In genomic region chr16:704552-705380, GRCh38 we compare ENCODE assay signal across 12 cellular contexts. TPM values are rescaled to one million over a fixed set of nuclear protein-coding genes. Genes with fewer than 3 reads are reported as not detected.
DNase-seq lines count a peak whose midpoint lies in the region; ATAC-seq, FAIRE-seq and TF ChIP-seq lines count a peak whose summit lies in the region.
"Had no signal": no experiment of that assay in that cellular context is flagged by ENCODE, and none has a peak within 500 bp of the region (broad histone marks: within the 10 kb centered on the region; RNA-seq: fewer than 3 reads in every experiment).

No MANE protein-coding gene starts in this region.

- H3K36me3 ChIP-seq in HepG2 (replicated peaks in 1 of 2; ENCODE audit: control insufficient read depth in 1 of 2, insufficient read depth in 2 of 2, low read length in 2 of 2) (no peaks in the 10 kb centered on the region), right lobe of liver (no peaks in the 10 kb centered on the region)
- H3K36me3 ChIP-seq: SJSA1 had no signal

- H3K4me1 ChIP-seq in HepG2 (ENCODE audit: insufficient read depth, low read length) (no peaks in the 10 kb centered on the region), right lobe of liver (no peaks in the 10 kb centered on the region)

- TF ChIP-seq POLR2A in HepG2 (IDR thresholded peaks at IDR 0.05; ENCODE audit: insufficient read depth in 1 of 2, low read depth in 2 of 2, low read length in 2 of 2) (no peak), right lobe of liver (IDR thresholded peaks at IDR 0.05) (no peak)

- H3K4me1 Mint-ChIP-seq in type B pancreatic cell (ENCODE audit: unreplicated experiment) = no peaks in the 10 kb centered on the region
- H3K4me1 Mint-ChIP-seq: nephron progenitor cell had no signal

- H4K20me1 ChIP-seq in HepG2 (ENCODE audit: insufficient read depth, low read length) = peaks cover 3% of the 10 kb centered on the region; the same call in 1 of the 2 replicates

- H2AFZ ChIP-seq in HepG2 (ENCODE audit: low read length) = no peak overlapping the region

- TF ChIP-seq EP300 in HepG2 (IDR thresholded peaks at IDR 0.05; ENCODE audit: low read depth in 2 of 2, low read length in 2 of 2) (no peak), HepG2 (CRISPR knock-in tag; IDR thresholded peaks at IDR 0.05; ENCODE audit: borderline replicate concordance) (no peak)

- H3K36me3 Mint-ChIP-seq in type B pancreatic cell = no peaks in the 10 kb centered on the region

- intact Hi-C loops in HepG2 (cut with micrococcal nuclease; ENCODE audit: unreplicated experiment) = no loop called here
- intact Hi-C loops in right lobe of liver (cut with DNase I) = loop anchor here in 1 of 2 donors (5.0 kb wide), 1 partner anchor 78 kb away; no protein-coding TSS in a partner anchor
- intact Hi-C loops in posterior cingulate gyrus (cut with DNase I) = no loop called here

- POLR2A ChIA-PET in HepG2 (lab: Yijun Ruan, JAX) = no interaction called here

- peak overlapping the region; percentile 62 for H3K4me3 Mint-ChIP-seq in type B pancreatic cell
- H3K4me3 Mint-ChIP-seq: activated CD4-positive, alpha-beta T cell treated with anti-CD3 and anti-CD28 coated beads, Interleukin-2, amount 10 ng/mL, durations not matched to agents 7 days and 5 days; nephron progenitor cell had no signal

- no peak overlapping the region for H3K4me2 ChIP-seq in HepG2 (ENCODE audit: low read depth, low read length)
- H3K4me2 ChIP-seq: KMS-11 had no signal

- H3K4me3 ChIP-seq in HepG2 (replicated peaks in 1 of 3; ENCODE audit: insufficient read depth in 1 of 3, low read depth in 2 of 3, low read length in 3 of 3) = no peak overlapping the region
- H3K4me3 ChIP-seq in right lobe of liver = no peak overlapping the region
- H3K4me3 ChIP-seq: SJSA1 had no signal

- no peak for FAIRE-seq in HepG2 (lab: Jason Lieb, UNC)

- no peak for TF ChIP-seq RAD21 in HepG2 (CRISPR knock-in tag; IDR thresholded peaks at IDR 0.05)

- CTCF ChIA-PET in HepG2 (lab: Yijun Ruan, JAX; ENCODE audit: low intra/inter-chr PET ratio, low total read pairs) = no interaction called here

- BruUV-seq in HepG2 (replicated peaks; lab: Mats Ljungman, UMichigan) = no TSS peak

- peak; percentile 9; the same call in 2 of the 3 replicates for ATAC-seq in HepG2
- no peak for ATAC-seq in right lobe of liver

- no peaks in the 10 kb centered on the region for H3K79me2 ChIP-seq in HepG2 (ENCODE audit: insufficient read depth, low read length)

- no peak overlapping the region for H3K27ac ChIP-seq in HepG2 (ENCODE audit: extremely low read length, insufficient read depth, low read length)
- H3K27ac ChIP-seq in right lobe of liver = no peak overlapping the region
- H3K27ac ChIP-seq: KMS-11, SJSA1 had no signal

- H3K9me3 ChIP-seq in HepG2 (ENCODE audit: low read length) (no peaks in the 10 kb centered on the region), right lobe of liver (no peaks in the 10 kb centered on the region)
- H3K9me3 ChIP-seq: SJSA1 had no signal

- H3K9me3 Mint-ChIP-seq in type B pancreatic cell = no peaks in the 10 kb centered on the region
- H3K9me3 Mint-ChIP-seq: activated CD4-positive, alpha-beta T cell treated with anti-CD3 and anti-CD28 coated beads, Interleukin-2, amount 10 ng/mL, durations not matched to agents 7 days and 5 days; nephron progenitor cell had no signal

- no peak overlapping the region for H3K27ac Mint-ChIP-seq in type B pancreatic cell
- H3K27ac Mint-ChIP-seq: activated CD4-positive, alpha-beta T cell treated with anti-CD3 and anti-CD28 coated beads, Interleukin-2, amount 10 ng/mL, durations not matched to agents 7 days and 5 days; nephron progenitor cell had no signal

- peaks cover 32 to 84% of the 10 kb centered on the region in 2 experiments for H3K27me3 ChIP-seq in HepG2 (ENCODE audit: control insufficient read depth in 1 of 2, insufficient read depth in 2 of 2, low read length in 2 of 2)
- peaks cover 8 to 13% of the 10 kb centered on the region in 2 donors for H3K27me3 ChIP-seq in right lobe of liver

- DNase-seq in HepG2 (ENCODE audit: low spot score) (no peak), right lobe of liver (no peak), cerebellar cortex (ENCODE audit: low spot score) (peak; percentile 77), type B pancreatic cell (ENCODE audit: extremely low spot score, unreplicated experiment) (no peak), posterior cingulate gyrus (no peak)
- no peak for DNase-seq in central memory CD4-positive, alpha-beta T cell
- DNase-seq: activated CD4-positive, alpha-beta T cell treated with anti-CD3 and anti-CD28 coated beads, Interleukin-2, amount 10 ng/mL, durations not matched to agents 7 days and 5 days; activated gamma-delta T cell treated with Interleukin-2 at 50 U/mL for 16 hours; stimulated activated naive CD4-positive, alpha-beta T cell treated with Interleukin-2 at 50 U/mL for 16 hours had no signal

- WGBS in HepG2 (ENCODE audit: low lambda C conversion rate) = 4% methylated on average over 10 of the region's 50 CpGs
- 18% methylated on average over 10 of the region's 50 CpGs for WGBS in right lobe of liver (ENCODE audit: insufficient coverage, low coverage, low lambda C conversion rate, missing lambda C conversion rate)

- in situ Hi-C loops in HepG2 (cut with HindIII; ENCODE audit: extremely low pct_ligation_motif_present, low pct_unique_long_range_greater_than_20kb) = no loop called here

- H3K9ac ChIP-seq in HepG2 (ENCODE audit: insufficient read depth, low read depth, low read length) = no peak overlapping the region
- H3K9ac ChIP-seq: KMS-11 had no signal

- TF ChIP-seq CTCF in HepG2 (CRISPR knock-in tag; IDR thresholded peaks at IDR 0.05) (no peak), right lobe of liver (IDR thresholded peaks at IDR 0.05) (no peak), type B pancreatic cell (conservative IDR thresholded peaks at IDR 0.05) (no peak)

- H3K27me3 Mint-ChIP-seq in type B pancreatic cell = peaks cover 74% of the 10 kb centered on the region

RNA-seq across cellular contexts. Expression of gene FBXL16, which starts 0.8 kb away (rescaled TPM):
- 0.20 and 0.22 TPM in 2 replicates for total RNA-seq in HepG2 (2016; rRNA removed; fragmentation: Illumina TruSeq; extraction: Trizol)
- total RNA-seq in HepG2 (2016; cell fraction: cytosol; rRNA removed; fragmentation: Illumina TruSeq; extraction: Trizol; ENCODE audit: low read depth) = 0.10 TPM in 1 of 2 replicates, not detected in the other
- total RNA-seq in HepG2 (2016; cell fraction: insoluble cytoplasmic fraction; rRNA removed; fragmentation: Illumina TruSeq; extraction: Trizol) = 0.19 TPM in 1 of 2 replicates, not detected in the other
- total RNA-seq in HepG2 (2016; cell fraction: membrane; rRNA removed; fragmentation: Illumina TruSeq; extraction: Trizol) = 0.10 and 0.22 TPM in 2 replicates
- 0.19 TPM in 1 of 2 replicates, not detected in the other for total RNA-seq in HepG2 (2016; cell fraction: nucleus; rRNA removed; fragmentation: Illumina TruSeq; extraction: Trizol)
- 2.0 and 2.2 TPM in 2 replicates for polyA plus RNA-seq in HepG2 (2011; rRNA removed)
- polyA plus RNA-seq in HepG2 (2011; cell fraction: cytosol; rRNA removed) = 1.6 and 3.1 TPM in 2 replicates
- polyA plus RNA-seq in HepG2 (2011; cell fraction: nucleus; rRNA removed) = 4.4 and 5.3 TPM in 2 replicates
- polyA plus RNA-seq in HepG2 (2012) = 2.8 and 5.8 TPM in 2 replicates
- polyA plus RNA-seq in HepG2 (2016; cell fraction: cytosol; fragmentation: Illumina TruSeq; extraction: Trizol; ENCODE audit: low read depth) = 0.14 and 2.9 TPM in 2 replicates
- polyA plus RNA-seq in HepG2 (2016; cell fraction: insoluble cytoplasmic fraction; fragmentation: Illumina TruSeq; extraction: Trizol; ENCODE audit: low read depth) = 0.45 and 0.64 TPM in 2 replicates
- 0.38 and 0.42 TPM in 2 replicates for polyA plus RNA-seq in HepG2 (2016; cell fraction: membrane; fragmentation: Illumina TruSeq; extraction: Trizol; ENCODE audit: low read depth)
- polyA plus RNA-seq in HepG2 (2016; cell fraction: nucleus; fragmentation: Illumina TruSeq; extraction: Trizol; ENCODE audit: insufficient read depth, low read depth) = 0.35 and 0.36 TPM in 2 replicates
- polyA minus RNA-seq in HepG2 (2011; rRNA and poly(A)+ RNA removed; ENCODE audit: low replicate concordance) = 4.1 and 8.8 TPM in 2 replicates
- 1.8 and 2.7 TPM in 2 replicates for polyA minus RNA-seq in HepG2 (2011; cell fraction: cytosol; rRNA and poly(A)+ RNA removed)
- 0.52 and 0.99 TPM in 2 replicates for polyA minus RNA-seq in HepG2 (2011; cell fraction: nucleus; rRNA and poly(A)+ RNA removed)
- total RNA-seq in right lobe of liver = 1 to 10 TPM in 2 of 6 experiments, under 1 TPM in 1, not detected in 3; 0.05 to 2.3 (median 1.7) TPM
- 3.9 and 4.3 TPM in 2 replicates for total RNA-seq in type B pancreatic cell (ENCODE audit: low replicate concordance)
- total RNA-seq: SJSA1 had no signal

RNA-seq across cellular contexts. Expression of gene METRN, which starts 10.2 kb away (rescaled TPM):
- 27.3 and 46.1 TPM in 2 replicates for total RNA-seq in HepG2 (2016; rRNA removed; fragmentation: Illumina TruSeq; extraction: Trizol)
- total RNA-seq in HepG2 (2016; cell fraction: cytosol; rRNA removed; fragmentation: Illumina TruSeq; extraction: Trizol; ENCODE audit: low read depth) = 309 and 313 TPM in 2 replicates
- 32.7 and 50.4 TPM in 2 replicates for total RNA-seq in HepG2 (2016; cell fraction: insoluble cytoplasmic fraction; rRNA removed; fragmentation: Illumina TruSeq; extraction: Trizol)
- 215 and 243 TPM in 2 replicates for total RNA-seq in HepG2 (2016; cell fraction: membrane; rRNA removed; fragmentation: Illumina TruSeq; extraction: Trizol)
- total RNA-seq in HepG2 (2016; cell fraction: nucleus; rRNA removed; fragmentation: Illumina TruSeq; extraction: Trizol) = 17.9 and 18.8 TPM in 2 replicates
- polyA plus RNA-seq in HepG2 (2011; rRNA removed) = 25.5 and 34.0 TPM in 2 replicates
- 9.2 and 47.6 TPM in 2 replicates for polyA plus RNA-seq in HepG2 (2011; cell fraction: cytosol; rRNA removed)
- polyA plus RNA-seq in HepG2 (2011; cell fraction: nucleus; rRNA removed) = 25.3 and 25.6 TPM in 2 replicates
- polyA plus RNA-seq in HepG2 (2012) = 6.0 and 9.7 TPM in 2 replicates
- 285 and 311 TPM in 2 replicates for polyA plus RNA-seq in HepG2 (2016; cell fraction: cytosol; fragmentation: Illumina TruSeq; extraction: Trizol; ENCODE audit: low read depth)
- polyA plus RNA-seq in HepG2 (2016; cell fraction: insoluble cytoplasmic fraction; fragmentation: Illumina TruSeq; extraction: Trizol; ENCODE audit: low read depth) = 25.1 and 30.0 TPM in 2 replicates
- polyA plus RNA-seq in HepG2 (2016; cell fraction: membrane; fragmentation: Illumina TruSeq; extraction: Trizol; ENCODE audit: low read depth) = 167 and 188 TPM in 2 replicates
- 32.0 and 38.6 TPM in 2 replicates for polyA plus RNA-seq in HepG2 (2016; cell fraction: nucleus; fragmentation: Illumina TruSeq; extraction: Trizol; ENCODE audit: insufficient read depth, low read depth)
- 4.1 and 35.6 TPM in 2 replicates for polyA minus RNA-seq in HepG2 (2011; rRNA and poly(A)+ RNA removed; ENCODE audit: low replicate concordance)
- polyA minus RNA-seq in HepG2 (2011; cell fraction: cytosol; rRNA and poly(A)+ RNA removed) = 14.3 and 15.0 TPM in 2 replicates
- 4.4 and 4.6 TPM in 2 replicates for polyA minus RNA-seq in HepG2 (2011; cell fraction: nucleus; rRNA and poly(A)+ RNA removed)
- 10 to 100 TPM; 14.0 to 43.7 (median 26.2) TPM for total RNA-seq in right lobe of liver
- total RNA-seq in type B pancreatic cell (ENCODE audit: low replicate concordance) = 37.0 and 97.1 TPM in 2 replicates

RNA-seq across cellular contexts. Expression of gene WDR24, which starts 14.6 kb away (rescaled TPM):
- total RNA-seq in HepG2 (2016; rRNA removed; fragmentation: Illumina TruSeq; extraction: Trizol) = 1.4 and 3.8 TPM in 2 replicates
- 0.35 and 0.40 TPM in 2 replicates for total RNA-seq in HepG2 (2016; cell fraction: cytosol; rRNA removed; fragmentation: Illumina TruSeq; extraction: Trizol; ENCODE audit: low read depth)
- total RNA-seq in HepG2 (2016; cell fraction: insoluble cytoplasmic fraction; rRNA removed; fragmentation: Illumina TruSeq; extraction: Trizol) = 1.2 and 4.3 TPM in 2 replicates
- total RNA-seq in HepG2 (2016; cell fraction: membrane; rRNA removed; fragmentation: Illumina TruSeq; extraction: Trizol) = 0.83 and 1.7 TPM in 2 replicates
- total RNA-seq in HepG2 (2016; cell fraction: nucleus; rRNA removed; fragmentation: Illumina TruSeq; extraction: Trizol) = 6.4 and 7.9 TPM in 2 replicates
- polyA plus RNA-seq in HepG2 (2011; rRNA removed) = 4.5 and 8.3 TPM in 2 replicates
- polyA plus RNA-seq in HepG2 (2011; cell fraction: cytosol; rRNA removed) = 1.3 and 1.9 TPM in 2 replicates
- polyA plus RNA-seq in HepG2 (2011; cell fraction: nucleus; rRNA removed) = 117 and 130 TPM in 2 replicates
- polyA plus RNA-seq in HepG2 (2012) = 4.1 and 6.2 TPM in 2 replicates
- 0.34 and 0.43 TPM in 2 replicates for polyA plus RNA-seq in HepG2 (2016; cell fraction: cytosol; fragmentation: Illumina TruSeq; extraction: Trizol; ENCODE audit: low read depth)
- 0.93 and 2.0 TPM in 2 replicates for polyA plus RNA-seq in HepG2 (2016; cell fraction: insoluble cytoplasmic fraction; fragmentation: Illumina TruSeq; extraction: Trizol; ENCODE audit: low read depth)
- polyA plus RNA-seq in HepG2 (2016; cell fraction: membrane; fragmentation: Illumina TruSeq; extraction: Trizol; ENCODE audit: low read depth) = 0.53 and 0.66 TPM in 2 replicates
- 17.5 and 18.7 TPM in 2 replicates for polyA plus RNA-seq in HepG2 (2016; cell fraction: nucleus; fragmentation: Illumina TruSeq; extraction: Trizol; ENCODE audit: insufficient read depth, low read depth)
- 9.5 and 10.1 TPM in 2 replicates for polyA minus RNA-seq in HepG2 (2011; rRNA and poly(A)+ RNA removed; ENCODE audit: low replicate concordance)
- 1.4 and 1.5 TPM in 2 replicates for polyA minus RNA-seq in HepG2 (2011; cell fraction: cytosol; rRNA and poly(A)+ RNA removed)
- polyA minus RNA-seq in HepG2 (2011; cell fraction: nucleus; rRNA and poly(A)+ RNA removed) = 13.9 and 15.6 TPM in 2 replicates
- 10 to 100 TPM in 1 of 6 experiments, 1 to 10 TPM in 5; 5.5 to 11.7 (median 9.7) TPM for total RNA-seq in right lobe of liver
- 18.2 and 21.0 TPM in 2 replicates for total RNA-seq in type B pancreatic cell (ENCODE audit: low replicate concordance)

RNA-seq across cellular contexts. Expression of gene ANTKMT, which starts 16.2 kb away (rescaled TPM):
- 17.8 and 47.8 TPM in 2 replicates for total RNA-seq in HepG2 (2016; rRNA removed; fragmentation: Illumina TruSeq; extraction: Trizol)
- total RNA-seq in HepG2 (2016; cell fraction: cytosol; rRNA removed; fragmentation: Illumina TruSeq; extraction: Trizol; ENCODE audit: low read depth) = 23.3 and 24.5 TPM in 2 replicates
- 20.4 and 46.4 TPM in 2 replicates for total RNA-seq in HepG2 (2016; cell fraction: insoluble cytoplasmic fraction; rRNA removed; fragmentation: Illumina TruSeq; extraction: Trizol)
- 26.6 and 30.6 TPM in 2 replicates for total RNA-seq in HepG2 (2016; cell fraction: membrane; rRNA removed; fragmentation: Illumina TruSeq; extraction: Trizol)
- 18.5 and 25.5 TPM in 2 replicates for total RNA-seq in HepG2 (2016; cell fraction: nucleus; rRNA removed; fragmentation: Illumina TruSeq; extraction: Trizol)
- 7.5 and 11.8 TPM in 2 replicates for polyA plus RNA-seq in HepG2 (2011; rRNA removed)
- polyA plus RNA-seq in HepG2 (2011; cell fraction: cytosol; rRNA removed) = 10.6 and 19.3 TPM in 2 replicates
- polyA plus RNA-seq in HepG2 (2011; cell fraction: nucleus; rRNA removed) = 47.2 and 48.7 TPM in 2 replicates
- 4.2 and 8.6 TPM in 2 replicates for polyA plus RNA-seq in HepG2 (2012)
- polyA plus RNA-seq in HepG2 (2016; cell fraction: cytosol; fragmentation: Illumina TruSeq; extraction: Trizol; ENCODE audit: low read depth) = 14.5 and 19.6 TPM in 2 replicates
- polyA plus RNA-seq in HepG2 (2016; cell fraction: insoluble cytoplasmic fraction; fragmentation: Illumina TruSeq; extraction: Trizol; ENCODE audit: low read depth) = 10.3 and 11.6 TPM in 2 replicates
- polyA plus RNA-seq in HepG2 (2016; cell fraction: membrane; fragmentation: Illumina TruSeq; extraction: Trizol; ENCODE audit: low read depth) = 16.4 and 20.3 TPM in 2 replicates
- polyA plus RNA-seq in HepG2 (2016; cell fraction: nucleus; fragmentation: Illumina TruSeq; extraction: Trizol; ENCODE audit: insufficient read depth, low read depth) = 33.8 and 45.5 TPM in 2 replicates
- polyA minus RNA-seq in HepG2 (2011; rRNA and poly(A)+ RNA removed; ENCODE audit: low replicate concordance) = 2.4 and 4.6 TPM in 2 replicates
- 5.2 and 9.3 TPM in 2 replicates for polyA minus RNA-seq in HepG2 (2011; cell fraction: cytosol; rRNA and poly(A)+ RNA removed)
- 9.1 and 10.3 TPM in 2 replicates for polyA minus RNA-seq in HepG2 (2011; cell fraction: nucleus; rRNA and poly(A)+ RNA removed)
- total RNA-seq in right lobe of liver = 10 to 100 TPM; 19.7 to 56.0 (median 28.2) TPM
- 33.5 and 34.8 TPM in 2 replicates for total RNA-seq in type B pancreatic cell (ENCODE audit: low replicate concordance)

RNA-seq across cellular contexts. Expression of gene JMJD8, which starts 20.6 kb away (rescaled TPM):
- 0.55 and 2.6 TPM in 2 replicates for total RNA-seq in HepG2 (2016; rRNA removed; fragmentation: Illumina TruSeq; extraction: Trizol)
- 0.40 and 0.88 TPM in 2 replicates for total RNA-seq in HepG2 (2016; cell fraction: cytosol; rRNA removed; fragmentation: Illumina TruSeq; extraction: Trizol; ENCODE audit: low read depth)
- total RNA-seq in HepG2 (2016; cell fraction: insoluble cytoplasmic fraction; rRNA removed; fragmentation: Illumina TruSeq; extraction: Trizol) = 0.77 and 3.8 TPM in 2 replicates
- 1.2 and 1.4 TPM in 2 replicates for total RNA-seq in HepG2 (2016; cell fraction: membrane; rRNA removed; fragmentation: Illumina TruSeq; extraction: Trizol)
- total RNA-seq in HepG2 (2016; cell fraction: nucleus; rRNA removed; fragmentation: Illumina TruSeq; extraction: Trizol) = 5.1 and 7.1 TPM in 2 replicates
- polyA plus RNA-seq in HepG2 (2011; rRNA removed) = 11.8 and 17.3 TPM in 2 replicates
- polyA plus RNA-seq in HepG2 (2011; cell fraction: cytosol; rRNA removed) = 4.0 and 8.1 TPM in 2 replicates
- polyA plus RNA-seq in HepG2 (2011; cell fraction: nucleus; rRNA removed) = 157 and 173 TPM in 2 replicates
- polyA plus RNA-seq in HepG2 (2012) = 6.9 and 9.3 TPM in 2 replicates
- 0.87 and 1.2 TPM in 2 replicates for polyA plus RNA-seq in HepG2 (2016; cell fraction: cytosol; fragmentation: Illumina TruSeq; extraction: Trizol; ENCODE audit: low read depth)
- 1.8 and 2.0 TPM in 2 replicates for polyA plus RNA-seq in HepG2 (2016; cell fraction: insoluble cytoplasmic fraction; fragmentation: Illumina TruSeq; extraction: Trizol; ENCODE audit: low read depth)
- polyA plus RNA-seq in HepG2 (2016; cell fraction: membrane; fragmentation: Illumina TruSeq; extraction: Trizol; ENCODE audit: low read depth) = 1.7 TPM in 2 replicates
- polyA plus RNA-seq in HepG2 (2016; cell fraction: nucleus; fragmentation: Illumina TruSeq; extraction: Trizol; ENCODE audit: insufficient read depth, low read depth) = 33.6 and 33.9 TPM in 2 replicates
- polyA minus RNA-seq in HepG2 (2011; rRNA and poly(A)+ RNA removed; ENCODE audit: low replicate concordance) = 2.1 and 48.1 TPM in 2 replicates
- 1.9 and 3.5 TPM in 2 replicates for polyA minus RNA-seq in HepG2 (2011; cell fraction: cytosol; rRNA and poly(A)+ RNA removed)
- 6.3 and 7.6 TPM in 2 replicates for polyA minus RNA-seq in HepG2 (2011; cell fraction: nucleus; rRNA and poly(A)+ RNA removed)
- total RNA-seq in right lobe of liver = 10 to 100 TPM; 26.9 to 68.1 (median 36.9) TPM
- 63.3 and 65.2 TPM in 2 replicates for total RNA-seq in type B pancreatic cell (ENCODE audit: low replicate concordance)
